8 cellular contexts compared by ENCODE assay signal in genomic region chr16:53054670-53055485, GRCh38. TPM values are rescaled to one million over a fixed set of nuclear protein-coding genes. Genes with fewer than 3 reads are reported as not detected.
DNase-seq lines count a peak whose midpoint lies in the region; ATAC-seq and TF ChIP-seq lines count a peak whose summit lies in the region.

Gene CHD9, plus strand, starts transcription at chr16:53054991. Its CDS starts 101,099 bp downstream, at chr16:53156090.

- H3K9me3 ChIP-seq in PC-9 (ENCODE audit: insufficient read depth, low read depth) (no peaks in the 10 kb centered on the region), mucosa of stomach (ENCODE audit: control insufficient read depth, low read length) (no peaks in the 10 kb centered on the region)

- H3K9me2 ChIP-seq in PC-9 (ENCODE audit: insufficient read depth), result no peaks in the 10 kb centered on the region

- TF ChIP-seq CTCF in PC-9 (conservative IDR thresholded peaks at IDR 0.05), result peak; percentile 94

- peak within 1 kb of the TSS; percentile 13; the same call in 1 of the 2 replicates for H3K27ac ChIP-seq in PC-9

- peak within 1 kb of the TSS; percentile 78 for H3K9ac ChIP-seq in mucosa of stomach (ENCODE audit: low read length)

- no TSS peak for BruUV-seq in PC-9 (replicated peaks; lab: Mats Ljungman, UMichigan)

- TF ChIP-seq POLR2A in erythroblast (IDR thresholded peaks at IDR 0.05; ENCODE audit: low read length), result peak; percentile 17

- peak; percentile 68 for ATAC-seq in GM21576 (IDR thresholded peaks at IDR 0.05; ENCODE audit: unreplicated experiment)

- H2AFZ ChIP-seq in PC-9, result peak within 1 kb of the TSS; percentile 99

- H3K36me3 ChIP-seq in PC-9 (ENCODE audit: low read depth) (no peaks in the 10 kb centered on the region), mucosa of stomach (ENCODE audit: control insufficient read depth, insufficient read depth, low read length) (no peaks in the 10 kb centered on the region)

- H3K4me2 ChIP-seq in PC-9, result peak within 1 kb of the TSS; percentile 93

- no peaks in the 10 kb centered on the region for H3K27me3 ChIP-seq in PC-9 (ENCODE audit: insufficient read depth, low read depth)
- H3K27me3 ChIP-seq in mucosa of stomach (ENCODE audit: control insufficient read depth, insufficient read depth, low read length), result no peaks in the 10 kb centered on the region

- POLR2A ChIA-PET in PC-9 (lab: Charles Lee; ENCODE audit: unreplicated experiment), result no interaction called here

- H3K4me1 ChIP-seq in PC-9 (replicated peaks; ENCODE audit: insufficient read depth) (peaks cover 27% of the 10 kb centered on the region), mucosa of stomach (ENCODE audit: control insufficient read depth, insufficient read depth, low read length) (peaks cover 30% of the 10 kb centered on the region)

- H4K20me1 ChIP-seq in PC-9 (ENCODE audit: insufficient read depth), result no peaks in the 10 kb centered on the region

- H3K79me2 ChIP-seq in PC-9 (ENCODE audit: low read depth), result peaks cover 23% of the 10 kb centered on the region

- CTCF ChIA-PET in PC-9 (lab: Charles Lee), result interaction anchor here (0.6 to 0.8 kb wide), 2 partner anchors 153 to 229 kb away, joined by 3 to 5 read pairs; no protein-coding TSS in a partner anchor

- intact Hi-C loops in PC-9 (cut with micrococcal nuclease; ENCODE audit: unreplicated experiment), result loop anchor here (1.0 to 5.0 kb wide), 6 partner anchors 44 to 448 kb away; partner anchors contain the start of genes AKTIP and RBL2

- DNase-seq in DMS153 treated with DMSO at 0.1 percent for 48 hours (lab: John Stamatoyannopoulos, UW; ENCODE audit: unreplicated experiment) (peak; percentile 58), PC-9 (peak; percentile 78 to 84), erythroblast (lab: John Stamatoyannopoulos, UW) (peak; percentile 89 to 91)
- peak; percentile 71 for DNase-seq in Jurkat, Clone E6-1 (ENCODE audit: low read depth, low spot score)
- peak; percentile 82 for DNase-seq in activated T-cell treated with anti-CD3 and anti-CD28 coated beads, Interleukin-2, amount 50 U/mL, for 1 hour
- peak; percentile 31 to 42 for DNase-seq in stimulated activated CD8-positive, alpha-beta memory T cell treated with anti-CD3 and anti-CD28 coated beads, Interleukin-7, amount 100 ng/mL, for 1 hour (ENCODE audit: low read depth in 2 of 2)

- peak within 1 kb of the TSS; percentile 80 for H3K4me3 ChIP-seq in Jurkat, Clone E6-1 (ENCODE audit: low read length)
- peak within 1 kb of the TSS; percentile 91 for H3K4me3 ChIP-seq in PC-9
- peak within 1 kb of the TSS; percentile 72 for H3K4me3 ChIP-seq in mucosa of stomach (ENCODE audit: low read length)

- H3F3A ChIP-seq in PC-9 (ENCODE audit: insufficient read depth, low read depth), result peaks cover 10% of the 10 kb centered on the region

RNA-seq across cellular contexts. Expression of gene CHD9, which starts in this region (rescaled TPM):
- 5.7 TPM for polyA plus RNA-seq in Jurkat, Clone E6-1 (2012; ENCODE audit: insufficient read depth, insufficient read length)
- total RNA-seq in PC-9 (2021), result 19.2 and 26.3 TPM in 2 replicates

Comparison
In these comparisons a context has a peak if more than half of its experiments do, and no peak if none do; other contexts are left out.
1. Peak in every context shown above with its lines: DNase-seq, ATAC-seq, H3K4me3 ChIP-seq and H3K27ac ChIP-seq.
2. DNase-seq: peak in every context shown above with its lines; median percentile 90 in erythroblast; 82 in activated T-cell treated with anti-CD3 and anti-CD28 coated beads, Interleukin-2, amount 50 U/mL, for 1 hour; 81 in PC-9; 71 in Jurkat, Clone E6-1; 58 in DMS153 treated with DMSO at 0.1 percent for 48 hours; 36 in stimulated activated CD8-positive, alpha-beta memory T cell treated with anti-CD3 and anti-CD28 coated beads, Interleukin-7, amount 100 ng/mL, for 1 hour.